8 cellular contexts compared by ENCODE assay signal in the genomic region with DNA sequence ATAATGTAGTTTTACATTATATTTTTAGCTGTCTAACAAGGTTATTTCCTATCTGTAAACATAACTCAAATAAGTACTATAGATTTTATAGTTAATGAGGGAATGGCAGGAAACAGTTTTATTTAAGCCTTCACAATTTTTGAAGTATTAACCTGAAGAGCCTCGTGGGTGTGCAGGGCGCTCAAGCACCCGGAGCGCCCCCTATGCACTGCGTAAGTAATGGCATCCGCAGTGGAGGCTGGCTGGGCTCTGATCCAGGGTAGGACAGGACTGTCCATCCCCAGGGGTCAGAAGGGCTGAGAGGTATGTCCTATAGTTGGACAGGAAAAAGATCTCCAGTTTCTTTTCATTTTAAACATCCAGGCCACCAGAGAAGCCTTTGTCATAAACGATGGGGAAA. TPM values are rescaled to one million over a fixed set of nuclear protein-coding genes. Genes with fewer than 3 reads are reported as not detected.
DNase-seq lines count a peak whose midpoint lies in the region; ATAC-seq, FAIRE-seq and TF ChIP-seq lines count a peak whose summit lies in the region.

No MANE protein-coding gene starts in this region.

- peaks cover 33 to 82% (median 63%) of the 10 kb centered on the region in 5 donors for H3K27me3 Mint-ChIP-seq in naive thymus-derived CD8-positive, alpha-beta T cell

- no peak for FAIRE-seq in A549 (lab: Jason Lieb, UNC)

- TF ChIP-seq EP300 in A549 (IDR thresholded peaks at IDR 0.05): no peak

- POLR2A ChIA-PET in A549 (lab: Yijun Ruan, JAX): no interaction called here
- POLR2A ChIA-PET in naive thymus-derived CD8-positive, alpha-beta T cell (lab: Charles Lee): no interaction called here

- no peaks in the 10 kb centered on the region for H3K9me3 ChIP-seq in A549
- H3K9me3 ChIP-seq in SJSA1 (replicated peaks): no peaks in the 10 kb centered on the region

- ATAC-seq in A549: peak in 1 of 2 experiments; percentile 26; a peak in 2 of 6 replicates
- no peak for ATAC-seq in naive thymus-derived CD8-positive, alpha-beta T cell
- ATAC-seq in GM19452 (IDR thresholded peaks at IDR 0.05; ENCODE audit: unreplicated experiment): no peak

- H3K4me3 Mint-ChIP-seq in naive thymus-derived CD8-positive, alpha-beta T cell: no peak overlapping the region

- peak; percentile 39 to 52 for TF ChIP-seq RAD21 in A549 (conservative IDR thresholded peaks at IDR 0.05 in 1 of 2, IDR thresholded peaks at IDR 0.05 in 1 of 2)

- no peak for TF ChIP-seq POLR2A in A549 (IDR thresholded peaks at IDR 0.05; ENCODE audit: low read length)

- peaks cover 13% of the 10 kb centered on the region for H3K36me3 ChIP-seq in SJSA1

- DNase-seq in A549 (ENCODE audit: low read depth in 1 of 2, low spot score in 1 of 2) (peak; percentile 75 to 80), GM12864 (ENCODE audit: low read depth) (no peak), SJSA1 (ENCODE audit: low read depth in 1 of 2, low spot score in 2 of 2) (peak; percentile 41 to 57), foreskin fibroblast (peak; percentile 10 to 47), SHP77 treated with DMSO at 0.1 percent for 48 hours (lab: John Stamatoyannopoulos, UW) (no peak)
- no peak for DNase-seq in activated CD4-positive, CD25-positive, alpha-beta regulatory T cell treated with anti-CD3 and anti-CD28 coated beads, Interleukin-2, amount 50 U/mL, for 72 hours
- DNase-seq in naive thymus-derived CD8-positive, alpha-beta T cell: no peak

- no peak overlapping the region for H3K4me2 ChIP-seq in A549

- H3K27me3 ChIP-seq in SJSA1 (replicated peaks): no peaks in the 10 kb centered on the region

- peaks cover 0 to 5% (median 0%) of the 10 kb centered on the region in 9 donors for H3K9me3 Mint-ChIP-seq in naive thymus-derived CD8-positive, alpha-beta T cell

- H3K27ac ChIP-seq in A549 (no peak overlapping the region), SJSA1 (peak overlapping the region; percentile 98; the same call in 1 of the 2 replicates)

- TF ChIP-seq CTCF in A549 (IDR thresholded peaks at IDR 0.05) (peak; percentile 74), GM12864 (IDR thresholded peaks at IDR 0.05; ENCODE audit: low read depth, low read length, missing control alignments) (peak; percentile 42), foreskin fibroblast (IDR thresholded peaks at IDR 0.05; ENCODE audit: low read depth, low read length) (peak; percentile 40)

- H3K4me1 ChIP-seq in A549 (peaks cover 7% of the 10 kb centered on the region; the same call in 1 of the 3 replicates), SJSA1 (replicated peaks) (peaks cover 68% of the 10 kb centered on the region)

- CTCF ChIA-PET in A549 (lab: Yijun Ruan, JAX): interaction anchor here (0.9 to 11.9 kb wide), 12 partner anchors 13 to 410 kb away, joined by 3 to 222 read pairs (median 7); no protein-coding TSS in a partner anchor

- WGBS in A549 (ENCODE audit: missing lambda C conversion rate): 13% methylated on average over 7 of the region's 7 CpGs

- H3K4me3 ChIP-seq in A549 (no peak overlapping the region), GM12864 (ENCODE audit: low read depth, low read length) (no peak overlapping the region), SJSA1 (no peak overlapping the region), foreskin fibroblast (ENCODE audit: low read depth in 1 of 2, low read length in 2 of 2) (no peak overlapping the region)

- peaks cover 0 to 4% (median 0%) of the 10 kb centered on the region in 3 donors for H3K36me3 Mint-ChIP-seq in naive thymus-derived CD8-positive, alpha-beta T cell

- H3K27ac Mint-ChIP-seq in naive thymus-derived CD8-positive, alpha-beta T cell: no peak overlapping the region

- H3K4me1 Mint-ChIP-seq in naive thymus-derived CD8-positive, alpha-beta T cell: peaks cover 1 to 23% (median 13%) of the 10 kb centered on the region in 4 donors

TF ChIP-seq in A549, 52 proteins besides CTCF, POLR2A, EP300 and RAD21:
- TF ChIP-seq HOXA7 (CRISPR knock-in tag; IDR thresholded peaks at IDR 0.05) (no peak), GATA3 (IDR thresholded peaks at IDR 0.05; ENCODE audit: borderline replicate concordance) (no peak), SMC3 (IDR thresholded peaks at IDR 0.05) (no peak)
- TF ChIP-seq, protein P1, sequence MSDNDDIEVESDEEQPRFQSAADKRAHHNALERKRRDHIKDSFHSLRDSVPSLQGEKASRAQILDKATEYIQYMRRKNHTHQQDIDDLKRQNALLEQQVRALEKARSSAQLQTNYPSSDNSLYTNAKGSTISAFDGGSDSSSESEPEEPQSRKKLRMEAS (IDR thresholded peaks at IDR 0.05): peak; percentile 39; the same call in 1 of the 2 replicates
- TF ChIP-seq, protein P2, sequence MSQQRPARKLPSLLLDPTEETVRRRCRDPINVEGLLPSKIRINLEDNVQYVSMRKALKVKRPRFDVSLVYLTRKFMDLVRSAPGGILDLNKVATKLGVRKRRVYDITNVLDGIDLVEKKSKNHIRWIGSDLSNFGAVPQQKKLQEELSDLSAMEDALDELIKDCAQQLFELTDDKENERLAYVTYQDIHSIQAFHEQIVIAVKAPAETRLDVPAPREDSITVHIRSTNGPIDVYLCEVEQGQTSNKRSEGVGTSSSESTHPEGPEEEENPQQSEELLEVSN (IDR thresholded peaks at IDR 0.05; ENCODE audit: borderline replicate concordance, low read depth): peak; percentile 33; the same call in 1 of the 2 replicates

RNA-seq across cellular contexts. Expression of a gene that starts 8.2 kb away (rescaled TPM):
- polyA plus RNA-seq in A549 (2011; rRNA removed): 0.85 and 1.2 TPM in 2 replicates
- 2.8 and 3.4 TPM in 2 replicates for polyA plus RNA-seq in A549 (2012; cell fraction: cytosol; rRNA removed)
- 1.9 and 2.3 TPM in 2 replicates for polyA plus RNA-seq in A549 (2012; cell fraction: nucleus; rRNA removed)
- 1.7 to 1.9 TPM (median 1.7 TPM) in 3 replicates for polyA plus RNA-seq in A549 (2017; fragmentation: RNase III; extraction: RNeasy Plus Mini Kit Qiagen cat#74134 plus additional on column Dnase treatment)
- 0.45 and 0.92 TPM in 2 replicates for polyA minus RNA-seq in A549 (2011; rRNA and poly(A)+ RNA removed)
- total RNA-seq in SJSA1 (2014; rRNA removed; shearing (Covaris generic)): 13.0 and 18.0 TPM in 2 replicates
- not detected for total RNA-seq in naive thymus-derived CD8-positive, alpha-beta T cell
- not detected for polyA plus RNA-seq in naive thymus-derived CD8-positive, alpha-beta T cell

Comparison
In these comparisons a context has a peak if more than half of its experiments do, and no peak if none do; other contexts are left out.
1. DNase-seq: peak in A549 (2 of 2), SJSA1 (2 of 2) and foreskin fibroblast (2 of 2); none in GM12864 (single experiment), activated CD4-positive, CD25-positive, alpha-beta regulatory T cell treated with anti-CD3 and anti-CD28 coated beads, Interleukin-2, amount 50 U/mL, for 72 hours (single experiment), SHP77 treated with DMSO at 0.1 percent for 48 hours (single experiment) and naive thymus-derived CD8-positive, alpha-beta T cell (0 of 10).
2. RNA of a gene that starts 8.2 kb away (total RNA-seq): 13.0 to 18.0 TPM in SJSA1; not detected in naive thymus-derived CD8-positive, alpha-beta T cell; every median in the first group is over 10 times any median in the second.
3. Peak in every context shown above with its lines, with median percentiles within 50 percentile points of each other: CTCF ChIP-seq.